ENCODE assay signal across 7 cellular contexts in the genomic region with DNA sequence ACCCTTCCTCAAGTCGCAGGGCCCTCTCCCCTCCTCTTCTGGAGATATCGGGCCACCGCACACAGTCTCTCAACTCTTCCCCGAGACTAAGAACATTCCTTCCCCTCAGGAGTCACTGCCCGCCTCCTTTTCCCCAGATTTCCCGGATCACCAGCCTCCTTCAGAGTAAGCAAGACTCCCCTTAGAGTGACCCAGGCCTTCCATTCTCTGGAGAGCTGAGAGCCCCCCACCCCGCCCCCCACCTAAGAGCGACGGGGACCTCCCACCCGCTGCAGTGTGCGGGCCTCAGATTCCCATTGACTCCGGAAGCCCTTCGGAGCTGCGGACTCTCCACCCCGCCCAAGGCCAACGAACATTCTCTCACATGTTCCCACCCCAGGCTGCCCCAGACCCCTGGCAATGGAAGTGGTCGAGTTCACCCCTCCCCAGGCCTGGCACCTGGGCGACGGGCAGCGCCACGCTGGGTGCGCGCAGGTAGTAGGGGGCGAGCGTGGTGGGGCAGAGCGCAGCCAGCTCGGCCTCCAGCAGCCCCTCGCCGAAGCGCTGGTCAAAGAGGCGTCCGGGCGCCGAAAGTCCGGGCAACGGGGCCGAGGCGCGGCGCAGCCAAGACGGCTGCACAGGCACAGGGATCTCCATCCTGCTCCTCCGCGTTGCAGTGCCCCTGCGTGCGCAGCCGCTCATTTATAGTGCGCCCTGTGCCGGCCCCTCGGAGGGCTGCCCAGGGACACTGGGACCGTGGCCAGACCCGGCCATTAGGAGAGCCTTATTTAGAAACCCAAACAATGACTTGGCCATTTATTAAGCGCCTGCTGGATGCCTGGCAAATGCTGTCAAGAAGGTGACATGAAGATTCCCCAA. TPM values are rescaled to one million over a fixed set of nuclear protein-coding genes. Genes with fewer than 3 reads are reported as not detected.
DNase-seq lines count a peak whose midpoint lies in the region; ATAC-seq and TF ChIP-seq lines count a peak whose summit lies in the region.

A gene with protein sequence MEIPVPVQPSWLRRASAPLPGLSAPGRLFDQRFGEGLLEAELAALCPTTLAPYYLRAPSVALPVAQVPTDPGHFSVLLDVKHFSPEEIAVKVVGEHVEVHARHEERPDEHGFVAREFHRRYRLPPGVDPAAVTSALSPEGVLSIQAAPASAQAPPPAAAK (minus strand): TSS at position 657 of the 858 bp plus-strand sequence. CDS start 21 bp downstream, at position 636.

- DNase-seq in HFF-Myc (ENCODE audit: extremely low read depth, low read depth) (no peak), hepatic stellate cell (ENCODE audit: low spot score) (peak; percentile 75), gastrocnemius medialis (peak in 1 of 2 donors; percentile 74), foreskin melanocyte (no peak), cortex of kidney (lab: John Stamatoyannopoulos, UW) (no peak)

- peak within 1 kb of the TSS; percentile 95 for H3K27ac Mint-ChIP-seq in activated naive CD8-positive, alpha-beta T cell

- peaks cover 27% of the 10 kb centered on the region for H3K4me1 Mint-ChIP-seq in activated naive CD8-positive, alpha-beta T cell (ENCODE audit: low read depth)

- intact Hi-C loops in gastrocnemius medialis (cut with DNase I; ENCODE audit: low total_unique reads) = loop anchor here (5.0 to 10.0 kb wide), 5 partner anchors 109 to 714 kb away; a partner anchor contains a TSS

- H3K4me3 Mint-ChIP-seq in activated naive CD8-positive, alpha-beta T cell = peak within 1 kb of the TSS; percentile 96

- H3K4me1 ChIP-seq in gastrocnemius medialis = peaks cover 28 to 43% of the 10 kb centered on the region in 2 donors

- H3K27ac ChIP-seq in gastrocnemius medialis = peak within 1 kb of the TSS; percentile 89 to 97 (median 95)

- H3K36me3 ChIP-seq in gastrocnemius medialis = peaks cover 0 to 12% of the 10 kb centered on the region in 2 donors

- no peaks in the 10 kb centered on the region for H3K27me3 ChIP-seq in gastrocnemius medialis

- no peaks in the 10 kb centered on the region for H3K27me3 Mint-ChIP-seq in activated naive CD8-positive, alpha-beta T cell

- H3K36me3 Mint-ChIP-seq in activated naive CD8-positive, alpha-beta T cell = no peaks in the 10 kb centered on the region

- TF ChIP-seq CTCF in HFF-Myc (IDR thresholded peaks at IDR 0.05; ENCODE audit: low read depth, low read length, missing control alignments) (no peak), gastrocnemius medialis (IDR thresholded peaks at IDR 0.05 in 4 of 5, conservative IDR thresholded peaks at IDR 0.05 in 1 of 5) (no peak)

- peak; percentile 64 to 77 for TF ChIP-seq POLR2A in gastrocnemius medialis (IDR thresholded peaks at IDR 0.05)

- H3K9me3 Mint-ChIP-seq in activated naive CD8-positive, alpha-beta T cell (ENCODE audit: low read depth) = no peaks in the 10 kb centered on the region

- ATAC-seq in gastrocnemius medialis = peak; percentile 3 to 15
- no peak for ATAC-seq in HG02981 (IDR thresholded peaks at IDR 0.05; ENCODE audit: unreplicated experiment)

- in situ Hi-C loops in gastrocnemius medialis (cut with MboI; ENCODE audit: low sequenced_read_pairs in 4 of 4) = loop anchor here in 1 of 4 donors (25.0 kb wide), 1 partner anchor 381 kb away; a partner anchor contains a TSS

- H3K9me3 ChIP-seq in gastrocnemius medialis = no peaks in the 10 kb centered on the region

- H3K4me3 ChIP-seq in HFF-Myc (replicated peaks; ENCODE audit: low read depth, low read length) (peak within 1 kb of the TSS; percentile 97), gastrocnemius medialis (peak within 1 kb of the TSS; percentile 57 to 84 (median 74))

RNA-seq across cellular contexts. Expression of the gene that starts here (rescaled TPM):
- total RNA-seq in gastrocnemius medialis = 100 to 1,000 TPM in 2 of 4 donors, 10 to 100 TPM in 2; 79.8 to 241 (median 139) TPM
